ENCODE assay signal across 10 cellular contexts in genomic region chr16:66974932-66975246, GRCh38. TPM values are rescaled to one million over a fixed set of nuclear protein-coding genes. Genes with fewer than 3 reads are reported as not detected.
A peak's percentile ranks its signal among the peaks of the same experiment; 100 is the strongest.
DNase-seq lines count a peak whose midpoint lies in the region; ATAC-seq and TF ChIP-seq lines count a peak whose summit lies in the region.
"Not testable (repeated sequence)": the region's sequence is repeated elsewhere in the genome, so short reads cannot be mapped to it uniquely, and the experiment has no call there.
"Had no signal": no experiment of that assay in that cellular context is flagged by ENCODE, and none has a peak within 500 bp of the region (broad histone marks: within the 10 kb centered on the region; RNA-seq: fewer than 3 reads in every experiment).

No MANE protein-coding gene starts in this region.

- H3K27me3 ChIP-seq in MM.1S (replicated peaks; ENCODE audit: insufficient read depth, low read length); testis: not testable (repeated sequence)

- H3K27me3 Mint-ChIP-seq in activated T-cell treated with anti-CD3 and anti-CD28 coated beads, Interleukin-2, amount 50 U/mL, for 24 hours; natural killer cell (ENCODE audit: low read depth in 2 of 2): not testable (repeated sequence)
- peaks cover 10% of the 10 kb centered on the region for H3K27me3 Mint-ChIP-seq in activated naive CD8-positive, alpha-beta T cell treated with anti-CD3 and anti-CD28 coated beads for 36 hours

- H2AFZ ChIP-seq in MM.1S (ENCODE audit: low read length), result peak overlapping the region; percentile 57; the same call in 1 of the 2 replicates

- H3K9me3 ChIP-seq in MM.1S (replicated peaks; ENCODE audit: insufficient read depth, low read length); testis: not testable (repeated sequence)

- not testable (repeated sequence) for H4K20me1 ChIP-seq in MM.1S (ENCODE audit: insufficient read depth, low read length)

- peak overlapping the region; percentile 50; the same call in 1 of the 2 replicates for H3K4me2 ChIP-seq in MM.1S (ENCODE audit: low read depth, low read length)

- H3K36me3 ChIP-seq in MM.1S (replicated peaks; ENCODE audit: insufficient read depth, low read length); testis (ENCODE audit: low read depth, missing control alignments): not testable (repeated sequence)

- H3K9me2 ChIP-seq in MM.1S (replicated peaks; ENCODE audit: insufficient read depth, low read length), result not testable (repeated sequence)

- ATAC-seq in natural killer cell, result not testable (repeated sequence)

- TF ChIP-seq POLR2A in testis (IDR thresholded peaks at IDR 0.05), result not testable (repeated sequence)

- H3K4me1 Mint-ChIP-seq in activated T-cell treated with anti-CD3 and anti-CD28 coated beads, Interleukin-2, amount 50 U/mL, for 24 hours (ENCODE audit: low read depth), result peaks cover 24% of the 10 kb centered on the region
- peaks cover 25% of the 10 kb centered on the region for H3K4me1 Mint-ChIP-seq in activated naive CD8-positive, alpha-beta T cell treated with anti-CD3 and anti-CD28 coated beads for 36 hours
- H3K4me1 Mint-ChIP-seq in natural killer cell, result not testable (repeated sequence)

- H3K4me3 Mint-ChIP-seq in activated T-cell treated with anti-CD3 and anti-CD28 coated beads, Interleukin-2, amount 50 U/mL, for 24 hours, result peak overlapping the region; percentile 61
- peak overlapping the region; percentile 41 for H3K4me3 Mint-ChIP-seq in activated naive CD8-positive, alpha-beta T cell treated with anti-CD3 and anti-CD28 coated beads for 36 hours
- H3K4me3 Mint-ChIP-seq in natural killer cell, result peak overlapping the region; percentile 31

- H3K4me3 ChIP-seq in MM.1S (ENCODE audit: low read length), result 0 out of 2 replicates have a peak overlapping the region, but pooled peaks have one; percentile 35
- H3K4me3 ChIP-seq in testis, result peak overlapping the region in 1 of 2 donors; percentile 29

- peak overlapping the region; percentile 33 for H3K27ac Mint-ChIP-seq in activated T-cell treated with anti-CD3 and anti-CD28 coated beads, Interleukin-2, amount 50 U/mL, for 24 hours
- not testable (repeated sequence) for H3K27ac Mint-ChIP-seq in activated naive CD8-positive, alpha-beta T cell treated with anti-CD3 and anti-CD28 coated beads for 36 hours; natural killer cell

- H3K27ac ChIP-seq in MM.1S (ENCODE audit: low read length); testis: not testable (repeated sequence)

- TF ChIP-seq CTCF in MM.1S (IDR thresholded peaks at IDR 0.05; ENCODE audit: low read length); natural killer cell (IDR thresholded peaks at IDR 0.05); testis (IDR thresholded peaks at IDR 0.05): not testable (repeated sequence)

- H3K9ac ChIP-seq in MM.1S (ENCODE audit: low read length), result not testable (repeated sequence)

- not testable (repeated sequence) for H3K9me3 Mint-ChIP-seq in activated T-cell treated with anti-CD3 and anti-CD28 coated beads, Interleukin-2, amount 50 U/mL, for 24 hours; activated naive CD8-positive, alpha-beta T cell treated with anti-CD3 and anti-CD28 coated beads for 36 hours; natural killer cell

- not testable (repeated sequence) for H3K79me2 ChIP-seq in MM.1S (ENCODE audit: low read length)

- intact Hi-C loops in natural killer cell (cut with micrococcal nuclease), result not testable (repeated sequence)
- intact Hi-C loops in testis (cut with DNase I; ENCODE audit: low total_unique reads), result loop anchor here (5.0 kb wide), 1 partner anchor 182 kb away; the partner anchor contains the start of genes FBXL8 and TRADD

- WGBS in testis, 2 donors, result 47 to 48% methylated on average over 11 of the region's 11 CpGs

- H3F3A ChIP-seq in MM.1S (ENCODE audit: insufficient read depth, low read length), result not testable (repeated sequence)

- DNase-seq in MM.1S (peak; percentile 22), SHP77 treated with DMSO at 0.1 percent for 48 hours (lab: John Stamatoyannopoulos, UW) (peak; percentile 71), testis (peak; percentile 55)
- DNase-seq in activated CD4-positive, alpha-beta T cell treated with anti-CD3 and anti-CD28 coated beads for 48 hours, result peak; percentile 79
- peak; percentile 63 for DNase-seq in activated T-cell treated with anti-CD3 and anti-CD28 coated beads, Interleukin-2, amount 50 U/mL, for 24 hours
- DNase-seq in activated naive CD8-positive, alpha-beta T cell treated with anti-CD3 and anti-CD28 coated beads for 36 hours, result peak; percentile 55
- DNase-seq in natural killer cell, result not testable (repeated sequence)
- DNase-seq in stimulated activated CD4-positive, alpha-beta T cell treated with anti-CD3 and anti-CD28 coated beads, Interleukin-4, amount 100 ng/mL, for 48 hours (ENCODE audit: low read depth in 2 of 2), result peak; percentile 44 to 48

- H3K4me1 ChIP-seq in MM.1S (ENCODE audit: low read length); testis: not testable (repeated sequence)

- not testable (repeated sequence) for H3K36me3 Mint-ChIP-seq in activated T-cell treated with anti-CD3 and anti-CD28 coated beads, Interleukin-2, amount 50 U/mL, for 24 hours (ENCODE audit: low read depth); activated naive CD8-positive, alpha-beta T cell treated with anti-CD3 and anti-CD28 coated beads for 36 hours; natural killer cell

RNA-seq across cellular contexts. Expression of gene CES4A, which starts 13.5 kb away (rescaled TPM):
- total RNA-seq in activated naive CD8-positive, alpha-beta T cell treated with anti-CD3 and anti-CD28 coated beads for 36 hours, result 1 to 10 TPM; 3.5 to 4.6 TPM
- 1 to 10 TPM; 7.5 to 9.0 (median 8.8) TPM for total RNA-seq in natural killer cell
- total RNA-seq in testis, result 10 to 100 TPM; 17.0 to 25.0 TPM
- polyA plus RNA-seq in testis (ENCODE audit: insufficient read depth, low read depth, low replicate concordance), result 12.2 TPM

RNA-seq across cellular contexts. Expression of gene CES3, which starts 13.8 kb away (rescaled TPM):
- total RNA-seq in activated naive CD8-positive, alpha-beta T cell treated with anti-CD3 and anti-CD28 coated beads for 36 hours, result under 1 TPM; 0.43 to 0.80 TPM
- total RNA-seq in natural killer cell, result under 1 TPM; 0.19 to 0.95 (median 0.27) TPM
- total RNA-seq in testis, result 1 to 10 TPM; 4.1 to 4.5 TPM
- polyA plus RNA-seq in testis (ENCODE audit: insufficient read depth, low read depth, low replicate concordance), result 1.5 TPM
- total RNA-seq: pulmonary artery endothelial cell, smooth muscle cell had no signal

RNA-seq across cellular contexts. Expression of gene CES2, which starts 39.6 kb away (rescaled TPM):
- total RNA-seq in activated naive CD8-positive, alpha-beta T cell treated with anti-CD3 and anti-CD28 coated beads for 36 hours, result 10 to 100 TPM; 23.3 to 24.9 TPM
- total RNA-seq in natural killer cell (10 to 100 TPM; 26.9 to 33.6 (median 33.1) TPM), testis (10 to 100 TPM; 49.1 to 51.9 TPM)
- 34.4 TPM for polyA plus RNA-seq in testis (ENCODE audit: insufficient read depth, low read depth, low replicate concordance)

RNA-seq across cellular contexts. Expression of gene CIAO2B, which starts 40.7 kb away (rescaled TPM):
- total RNA-seq in activated naive CD8-positive, alpha-beta T cell treated with anti-CD3 and anti-CD28 coated beads for 36 hours, result 100 to 1,000 TPM; 152 to 153 TPM
- total RNA-seq in natural killer cell (10 to 100 TPM; 57.2 to 62.8 (median 60.0) TPM), testis (100 to 1,000 TPM; 113 to 179 TPM)
- 145 TPM for polyA plus RNA-seq in testis (ENCODE audit: insufficient read depth, low read depth, low replicate concordance)

RNA-seq across cellular contexts. Expression of gene RRAD, which starts 49.6 kb away (rescaled TPM):
- under 1 TPM; 0.20 to 0.33 TPM for total RNA-seq in activated naive CD8-positive, alpha-beta T cell treated with anti-CD3 and anti-CD28 coated beads for 36 hours
- 1 to 10 TPM; 1.8 to 4.5 (median 2.8) TPM for total RNA-seq in natural killer cell
- total RNA-seq in testis, result 10 to 100 TPM; 12.4 to 19.4 TPM
- 9.1 TPM for polyA plus RNA-seq in testis (ENCODE audit: insufficient read depth, low read depth, low replicate concordance)
